8 cellular contexts compared by ENCODE assay signal in the genomic region with DNA sequence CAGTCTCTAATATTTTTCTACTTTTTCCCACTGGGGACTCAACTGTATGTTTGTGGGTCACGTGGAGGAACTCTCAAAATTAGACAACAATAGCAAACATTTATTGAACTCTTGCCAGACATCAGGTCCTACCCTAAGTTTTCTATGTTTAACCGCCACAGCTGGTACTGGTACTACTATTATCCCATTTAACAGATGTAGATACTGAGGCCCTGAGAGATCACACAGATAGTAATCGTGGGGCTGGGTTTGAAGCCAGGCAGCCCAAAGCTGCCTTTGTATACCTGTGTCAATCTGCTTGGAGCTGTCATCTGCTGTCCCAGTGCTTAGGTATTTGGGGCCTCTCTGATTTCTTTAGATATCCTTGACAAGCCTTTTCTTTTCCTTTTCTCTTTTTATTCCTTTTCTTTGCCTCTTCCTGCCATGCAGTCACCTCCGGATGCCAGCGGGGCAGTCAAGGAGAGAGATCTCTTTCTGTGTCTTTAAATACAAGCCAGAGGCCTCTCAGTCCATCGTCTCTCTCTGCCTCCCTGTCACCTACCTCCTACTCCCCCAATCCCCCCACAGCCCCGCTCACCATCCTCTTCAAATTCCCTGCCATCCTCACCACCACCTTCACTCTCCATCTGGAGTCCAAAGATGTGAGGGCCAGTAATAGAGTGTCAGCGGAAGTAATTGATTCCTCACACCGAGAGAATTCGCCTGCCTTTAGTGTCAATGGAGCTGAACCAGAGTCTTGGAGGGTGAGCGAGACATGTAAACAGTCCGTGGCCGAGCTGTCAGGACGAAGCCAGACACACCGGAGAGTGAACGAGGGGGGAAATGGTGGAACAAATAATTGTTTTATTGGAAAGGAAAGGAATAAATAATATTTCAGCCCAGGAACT. TPM values are rescaled to one million over a fixed set of nuclear protein-coding genes. Genes with fewer than 3 reads are reported as not detected.
A peak's percentile ranks its signal among the peaks of the same experiment; 100 is the strongest.
DNase-seq lines count a peak whose midpoint lies in the region; ATAC-seq lines count a peak whose summit lies in the region.
"Had no signal": no experiment of that assay in that cellular context is flagged by ENCODE, and none has a peak within 500 bp of the region (broad histone marks: within the 10 kb centered on the region; RNA-seq: fewer than 3 reads in every experiment).

No MANE protein-coding gene starts in this region.

- no peaks in the 10 kb centered on the region for H3K27me3 ChIP-seq in skeletal muscle tissue (ENCODE audit: control insufficient read depth in 3 of 3, insufficient read depth in 3 of 3, low read length in 3 of 3)
- H3K27me3 ChIP-seq: foreskin keratinocyte had no signal

- no peaks in the 10 kb centered on the region for H3K27me3 Mint-ChIP-seq in IgD-negative memory B cell
- H3K27me3 Mint-ChIP-seq in activated CD4-positive, alpha-beta memory T cell treated with anti-CD3 and anti-CD28 coated beads for 36 hours, result peaks cover 2% of the 10 kb centered on the region

- peak overlapping the region; percentile 68 for H3K27ac ChIP-seq in skeletal muscle tissue (ENCODE audit: low read depth, low read length)

- peaks cover 21 to 38% (median 37%) of the 10 kb centered on the region in 3 donors for H3K4me1 ChIP-seq in skeletal muscle tissue (ENCODE audit: control insufficient read depth in 3 of 3, insufficient read depth in 3 of 3, low read length in 3 of 3)

- no peaks in the 10 kb centered on the region for H3K36me3 ChIP-seq in skeletal muscle tissue (ENCODE audit: control insufficient read depth in 3 of 3, insufficient read depth in 3 of 3, low read length in 3 of 3)

- CTCF ChIA-PET in activated CD4-positive, alpha-beta memory T cell treated with anti-CD3 and anti-CD28 coated beads for 36 hours (lab: Charles Lee), result interaction anchor here (1.1 kb wide), 1 partner anchor 29 kb away, joined by 3 read pairs; no protein-coding TSS in a partner anchor

- H3K36me3 Mint-ChIP-seq in IgD-negative memory B cell, result no peaks in the 10 kb centered on the region
- no peaks in the 10 kb centered on the region for H3K36me3 Mint-ChIP-seq in activated CD4-positive, alpha-beta memory T cell treated with anti-CD3 and anti-CD28 coated beads for 36 hours

- intact Hi-C loops in activated CD4-positive, alpha-beta memory T cell treated with anti-CD3 and anti-CD28 coated beads for 36 hours (cut with micrococcal nuclease), result no loop called here

- H3K9me3 ChIP-seq in skeletal muscle tissue (ENCODE audit: control insufficient read depth in 3 of 3, low read length in 3 of 3), result no peaks in the 10 kb centered on the region

- peaks cover 21 to 49% (median 23%) of the 10 kb centered on the region in 3 donors for H3K4me1 Mint-ChIP-seq in IgD-negative memory B cell
- peaks cover 18% of the 10 kb centered on the region for H3K4me1 Mint-ChIP-seq in activated CD4-positive, alpha-beta memory T cell treated with anti-CD3 and anti-CD28 coated beads for 36 hours (ENCODE audit: low read depth)

- no peak overlapping the region for H3K4me3 ChIP-seq in skeletal muscle tissue (ENCODE audit: low read length in 3 of 3)

- no peak overlapping the region for H3K9ac ChIP-seq in skeletal muscle tissue (ENCODE audit: low read depth in 1 of 3, low read length in 3 of 3)

- peak overlapping the region in 1 of 4 donors; percentile 53 for H3K4me3 Mint-ChIP-seq in IgD-negative memory B cell
- no peak overlapping the region for H3K4me3 Mint-ChIP-seq in activated CD4-positive, alpha-beta memory T cell treated with anti-CD3 and anti-CD28 coated beads for 36 hours

- POLR2A ChIA-PET in activated CD4-positive, alpha-beta memory T cell treated with anti-CD3 and anti-CD28 coated beads for 36 hours (lab: Charles Lee), result no interaction called here

- no peak for ATAC-seq in GM18517 (IDR thresholded peaks at IDR 0.05; ENCODE audit: unreplicated experiment)
- ATAC-seq in HG03354 (IDR thresholded peaks at IDR 0.05; ENCODE audit: poor library complexity, severe bottlenecking, unreplicated experiment), result no peak
- no peak for ATAC-seq in GM21529 (IDR thresholded peaks at IDR 0.05; ENCODE audit: unreplicated experiment)

- H3K27ac Mint-ChIP-seq in IgD-negative memory B cell, result peak overlapping the region; percentile 89 to 97 (median 96)
- peak overlapping the region; percentile 34 for H3K27ac Mint-ChIP-seq in activated CD4-positive, alpha-beta memory T cell treated with anti-CD3 and anti-CD28 coated beads for 36 hours

- no peaks in the 10 kb centered on the region for H3K9me3 Mint-ChIP-seq in IgD-negative memory B cell
- no peaks in the 10 kb centered on the region for H3K9me3 Mint-ChIP-seq in activated CD4-positive, alpha-beta memory T cell treated with anti-CD3 and anti-CD28 coated beads for 36 hours

- no peak for DNase-seq in activated CD4-positive, alpha-beta memory T cell treated with anti-CD3 and anti-CD28 coated beads for 36 hours
- peak; percentile 70 for DNase-seq in kidney glomerular epithelial cell (lab: John Stamatoyannopoulos, UW)

RNA-seq across cellular contexts. Expression of a gene that starts 23.5 kb away (rescaled TPM):
- 0.55 TPM for polyA plus RNA-seq in IgD-negative memory B cell
- total RNA-seq in activated CD4-positive, alpha-beta memory T cell treated with anti-CD3 and anti-CD28 coated beads for 36 hours, result 1 to 10 TPM; 1.9 to 2.6 TPM
- 31.8 TPM for total RNA-seq in skeletal muscle tissue
